Comparison of ENCODE assay signal across 17 cellular contexts in genomic region chrX:4805559-4805958, GRCh38.
A peak's percentile ranks its signal among the peaks of the same experiment; 100 is the strongest.
DNase-seq lines count a peak whose midpoint lies in the region; ATAC-seq and TF ChIP-seq lines count a peak whose summit lies in the region.
"Had no signal": no experiment of that assay in that cellular context is flagged by ENCODE, and none has a peak within 500 bp of the region (broad histone marks: within the 10 kb centered on the region; RNA-seq: fewer than 3 reads in every experiment).

No MANE protein-coding gene starts in this region.

- H3K27ac ChIP-seq in left ventricle myocardium inferior (replicated peaks) (peak overlapping the region; percentile 16), testis (no peak overlapping the region), suprapubic skin (no peak overlapping the region)
- H3K27ac ChIP-seq: C4-2B, KMS-11, SJCRH30 had no signal

- ATAC-seq in left cardiac atrium (no peak), HG03175 (IDR thresholded peaks at IDR 0.05; ENCODE audit: unreplicated experiment) (no peak)
- ATAC-seq: PC-3 had no signal

- H3K9me3 ChIP-seq in left ventricle myocardium inferior (replicated peaks) (no peaks in the 10 kb centered on the region), testis (no peaks in the 10 kb centered on the region), suprapubic skin (no peaks in the 10 kb centered on the region)
- H3K9me3 ChIP-seq: SJCRH30 had no signal

- 31 to 44% methylated on average over 3 to 5 of the region's 5 CpGs for WGBS in testis, 2 donors
- 74% methylated on average over 5 of the region's 5 CpGs for WGBS in suprapubic skin

- intact Hi-C loops in left ventricle myocardium inferior (cut with micrococcal nuclease) (no loop called here), left cardiac atrium (cut with DNase I) (no loop called here), testis (cut with DNase I; ENCODE audit: low total_unique reads) (no loop called here)

- H3K4me1 ChIP-seq in left ventricle myocardium inferior (no peaks in the 10 kb centered on the region), testis (no peaks in the 10 kb centered on the region), suprapubic skin (no peaks in the 10 kb centered on the region)
- H3K4me1 ChIP-seq: SJCRH30 had no signal

- H3K36me3 ChIP-seq in left ventricle myocardium inferior (no peaks in the 10 kb centered on the region), testis (ENCODE audit: low read depth, missing control alignments) (no peaks in the 10 kb centered on the region), suprapubic skin (no peaks in the 10 kb centered on the region)
- H3K36me3 ChIP-seq: SJCRH30 had no signal

- no peak for TF ChIP-seq EP300 in suprapubic skin (IDR thresholded peaks at IDR 0.05)

- TF ChIP-seq POLR2A in erythroblast (IDR thresholded peaks at IDR 0.05; ENCODE audit: low read length), result no peak
- TF ChIP-seq POLR2A in testis (IDR thresholded peaks at IDR 0.05), result no peak
- no peak for TF ChIP-seq POLR2A in suprapubic skin (IDR thresholded peaks at IDR 0.05)

- H3K27me3 ChIP-seq in left ventricle myocardium inferior (ENCODE audit: low read depth) (no peaks in the 10 kb centered on the region), testis (no peaks in the 10 kb centered on the region), suprapubic skin (no peaks in the 10 kb centered on the region)
- H3K27me3 ChIP-seq: SJCRH30 had no signal

- H3K4me3 ChIP-seq in left ventricle myocardium inferior, result no peak overlapping the region
- H3K4me3 ChIP-seq in testis, result no peak overlapping the region
- H3K4me3 ChIP-seq in suprapubic skin, result no peak overlapping the region
- H3K4me3 ChIP-seq: SJCRH30 had no signal

- TF ChIP-seq CTCF in left ventricle myocardium inferior (IDR thresholded peaks at IDR 0.05; ENCODE audit: borderline replicate concordance), result no peak
- TF ChIP-seq CTCF in testis (IDR thresholded peaks at IDR 0.05), result no peak
- no peak for TF ChIP-seq CTCF in suprapubic skin (IDR thresholded peaks at IDR 0.05)

- DNase-seq in left ventricle myocardium inferior (no peak), left cardiac atrium (no peak), SK-N-DZ (ENCODE audit: low spot score) (peak; percentile 1), erythroblast (lab: John Stamatoyannopoulos, UW) (peak; percentile 0 to 51), testis (peak; percentile 70), suprapubic skin (ENCODE audit: low spot score in 2 of 2) (no peak)
- DNase-seq: AML-193, DMS79 treated with DMSO at 0.1 percent for 48 hours, NCI-H187, NCI-H446, NCI-H69, PC-3, RPMI8226, SJCRH30 had no signal

Comparison
In these comparisons a context has a peak if more than half of its experiments do, and no peak if none do; other contexts are left out.
1. DNase-seq: peak in SK-N-DZ (single experiment), erythroblast (2 of 2) and testis (single experiment); none in left ventricle myocardium inferior (single experiment), left cardiac atrium (single experiment) and suprapubic skin (0 of 2).